ENCODE assay signal across 19 cellular contexts in genomic region chr10:7494034-7494433, GRCh38.
"Had no signal": no experiment of that assay in that cellular context is flagged by ENCODE, and none has a peak within 500 bp of the region (broad histone marks: within the 10 kb centered on the region; RNA-seq: fewer than 3 reads in every experiment).

No MANE protein-coding gene starts in this region.

- DNase-seq: activated CD4-positive, alpha-beta T cell treated with anti-CD3 and anti-CD28 coated beads for 1 hour; activated CD4-positive, alpha-beta T cell treated with anti-CD3 and anti-CD28 coated beads, Interleukin-2, amount 50 U/mL, for 4 hours; activated naive CD4-positive, alpha-beta T cell treated with Interleukin-2 at 50 U/mL for 16 hours; activated T-cell treated with anti-CD3 and anti-CD28 coated beads for 4 hours; anterior cingulate cortex; brain microvascular endothelial cell; effector CD8-positive, alpha-beta T cell; esophagus squamous epithelium; hypothalamus; mesenchymal stem cell; naive thymus-derived CD8-positive, alpha-beta T cell; nucleus accumbens; spleen; stimulated activated naive CD8-positive, alpha-beta T cell treated with anti-CD3 and anti-CD28 coated beads, Interleukin-15, amount 100 ng/mL, for 72 hours; T-helper 9 cell; upper lobe of left lung had no signal

- H3K27ac ChIP-seq: brain microvascular endothelial cell, esophagus squamous epithelium, spleen, upper lobe of left lung had no signal

- H3K36me3 ChIP-seq: brain microvascular endothelial cell, esophagus squamous epithelium, spleen, upper lobe of left lung had no signal

- FAIRE-seq: endothelial cell of umbilical vein had no signal

- H3K9me3 ChIP-seq: upper lobe of left lung had no signal

- ATAC-seq: activated T-helper 17 cell treated with anti-CD3 and anti-CD28 coated beads, Interleukin-2, amount 50 U/mL, for 72 hours; naive thymus-derived CD8-positive, alpha-beta T cell; sciatic nerve; stimulated activated naive CD8-positive, alpha-beta T cell treated with anti-CD3 and anti-CD28 coated beads, Interleukin-15, amount 100 ng/mL, for 72 hours had no signal

- H3K27me3 ChIP-seq: brain microvascular endothelial cell, spleen, upper lobe of left lung had no signal

- H3K4me3 ChIP-seq: esophagus squamous epithelium, spleen, upper lobe of left lung had no signal
